ENCODE assay signal across 1 cellular context in genomic region chr4:6935961-6936360, GRCh38.
TF ChIP-seq lines count a peak whose summit lies in the region.

No MANE protein-coding gene starts in this region.

TF ChIP-seq in HepG2, 621 proteins besides CTCF, POLR2A, EP300 and RAD21 (continues in another document):
- 0 out of 2 replicates have a peak, but pooled peaks have one; percentile 11 for TF ChIP-seq RARA (CRISPR knock-in tag; IDR thresholded peaks at IDR 0.05)
- TF ChIP-seq DMAP1 (CRISPR knock-in tag; IDR thresholded peaks at IDR 0.05), result no peak
- no peak for TF ChIP-seq ZFP90 (CRISPR knock-in tag; IDR thresholded peaks at IDR 0.05; ENCODE audit: borderline replicate concordance)
- no peak for TF ChIP-seq ZBTB42 (CRISPR knock-in tag; IDR thresholded peaks at IDR 0.05)
- no peak for TF ChIP-seq ZBTB43 (CRISPR knock-in tag; conservative IDR thresholded peaks at IDR 0.05)
- TF ChIP-seq ZNF138 (CRISPR knock-in tag; IDR thresholded peaks at IDR 0.05; ENCODE audit: low read depth), result no peak
- no peak for TF ChIP-seq ZXDC (CRISPR knock-in tag; IDR thresholded peaks at IDR 0.05)
- TF ChIP-seq ZBTB49 (CRISPR knock-in tag; IDR thresholded peaks at IDR 0.05; ENCODE audit: borderline replicate concordance), result no peak
- no peak for TF ChIP-seq KIAA2018 (CRISPR knock-in tag; IDR thresholded peaks at IDR 0.05; ENCODE audit: borderline replicate concordance)
- TF ChIP-seq CSRNP2 (CRISPR knock-in tag; conservative IDR thresholded peaks at IDR 0.05; ENCODE audit: low read depth), result no peak
- TF ChIP-seq SALL1 (CRISPR knock-in tag; IDR thresholded peaks at IDR 0.05), result peak; percentile 37
- no peak for TF ChIP-seq ETV6 (CRISPR knock-in tag; conservative IDR thresholded peaks at IDR 0.05)
- TF ChIP-seq ATAD3A (CRISPR knock-in tag; IDR thresholded peaks at IDR 0.05), result no peak
- no peak for TF ChIP-seq ELF4 (CRISPR knock-in tag; IDR thresholded peaks at IDR 0.05; ENCODE audit: borderline replicate concordance)
- no peak for TF ChIP-seq MXD4 (CRISPR knock-in tag; IDR thresholded peaks at IDR 0.05)
- TF ChIP-seq ZBTB33 (CRISPR knock-in tag; IDR thresholded peaks at IDR 0.05), result peak; percentile 39; the same call in 1 of the 2 replicates
- TF ChIP-seq RBAK (CRISPR knock-in tag; IDR thresholded peaks at IDR 0.05), result peak; percentile 100
- TF ChIP-seq PRDM10 (CRISPR knock-in tag; IDR thresholded peaks at IDR 0.05; ENCODE audit: low read depth), result peak; percentile 73; the same call in 1 of the 2 replicates
- TF ChIP-seq ZNF672 (CRISPR knock-in tag; IDR thresholded peaks at IDR 0.05), result no peak
- TF ChIP-seq REXO4 (CRISPR knock-in tag; IDR thresholded peaks at IDR 0.05; ENCODE audit: borderline replicate concordance), result no peak
- TF ChIP-seq MED1 (CRISPR knock-in tag; IDR thresholded peaks at IDR 0.05), result peak; percentile 65
- no peak for TF ChIP-seq YY1 (IDR thresholded peaks at IDR 0.05; ENCODE audit: insufficient read depth, insufficient replicate concordance, low read depth, low read length)
- TF ChIP-seq CEBPB (IDR thresholded peaks at IDR 0.05; ENCODE audit: borderline replicate concordance, low read depth, low read length), result no peak
- no peak for TF ChIP-seq KLF11 (CRISPR knock-in tag; IDR thresholded peaks at IDR 0.05)
- TF ChIP-seq SPEN (CRISPR knock-in tag; IDR thresholded peaks at IDR 0.05; ENCODE audit: low read depth), result no peak
- TF ChIP-seq KMT2A (CRISPR knock-in tag; IDR thresholded peaks at IDR 0.05), result no peak
- no peak for TF ChIP-seq ZNF567 (CRISPR knock-in tag; IDR thresholded peaks at IDR 0.05; ENCODE audit: borderline replicate concordance)
- TF ChIP-seq PPARG (CRISPR knock-in tag; conservative IDR thresholded peaks at IDR 0.05), result no peak
- no peak for TF ChIP-seq ZC3H4 (CRISPR knock-in tag; IDR thresholded peaks at IDR 0.05; ENCODE audit: borderline replicate concordance)
- no peak for TF ChIP-seq CREB1 (IDR thresholded peaks at IDR 0.05)
- TF ChIP-seq CREB1 (CRISPR knock-in tag; IDR thresholded peaks at IDR 0.05), result peak; percentile 25; the same call in 1 of the 2 replicates
- TF ChIP-seq ZNF263 (CRISPR knock-in tag; IDR thresholded peaks at IDR 0.05), result no peak
- TF ChIP-seq FOSL2 (CRISPR knock-in tag; IDR thresholded peaks at IDR 0.05), result peak; percentile 45; the same call in 1 of the 2 replicates
- no peak for TF ChIP-seq TAF1 (CRISPR knock-in tag; IDR thresholded peaks at IDR 0.05)
- TF ChIP-seq THRA (CRISPR knock-in tag; IDR thresholded peaks at IDR 0.05; ENCODE audit: borderline replicate concordance), result no peak
- no peak for TF ChIP-seq CHD4 (IDR thresholded peaks at IDR 0.05; ENCODE audit: borderline replicate concordance, low read length)
- no peak for TF ChIP-seq RFXANK (CRISPR knock-in tag; IDR thresholded peaks at IDR 0.05)
